ENCODE assay signal across 8 cellular contexts in genomic region chr1:41862411-41863221, GRCh38.
DNase-seq lines count a peak whose midpoint lies in the region; ATAC-seq lines count a peak whose summit lies in the region.

No MANE protein-coding gene starts in this region.

- peak overlapping the region; percentile 97 for H3K27ac Mint-ChIP-seq in activated T-cell treated with anti-CD3 and anti-CD28 coated beads, Interleukin-2, amount 50 U/mL, for 24 hours

- H3K36me3 Mint-ChIP-seq in activated T-cell treated with anti-CD3 and anti-CD28 coated beads, Interleukin-2, amount 50 U/mL, for 24 hours (ENCODE audit: low read depth): no peaks in the 10 kb centered on the region

- peak overlapping the region; percentile 47 for H3K4me3 Mint-ChIP-seq in activated T-cell treated with anti-CD3 and anti-CD28 coated beads, Interleukin-2, amount 50 U/mL, for 24 hours

- ATAC-seq in HG02970 (IDR thresholded peaks at IDR 0.05; ENCODE audit: low FRiP score, unreplicated experiment): no peak

- H3K27me3 Mint-ChIP-seq in activated T-cell treated with anti-CD3 and anti-CD28 coated beads, Interleukin-2, amount 50 U/mL, for 24 hours: no peaks in the 10 kb centered on the region

- no peaks in the 10 kb centered on the region for H3K9me3 Mint-ChIP-seq in activated T-cell treated with anti-CD3 and anti-CD28 coated beads, Interleukin-2, amount 50 U/mL, for 24 hours

- DNase-seq in stimulated activated naive CD4-positive, alpha-beta T cell treated with Interleukin-2 at 50 U/mL for 16 hours (lab: John Stamatoyannopoulos, UW): peak; percentile 62
- DNase-seq in stimulated activated naive CD4-positive, alpha-beta T cell (lab: John Stamatoyannopoulos, UW): no peak
- DNase-seq in activated T-cell treated with anti-CD3 and anti-CD28 coated beads, Interleukin-2, amount 50 U/mL, for 24 hours: peak; percentile 64
- peak; percentile 95 for DNase-seq in kidney tubule cell (ENCODE audit: low spot score)
- DNase-seq in SHP77 treated with DMSO at 0.1 percent for 48 hours (lab: John Stamatoyannopoulos, UW): no peak
- DNase-seq in DMS153 treated with DMSO at 0.1 percent for 48 hours (lab: John Stamatoyannopoulos, UW; ENCODE audit: unreplicated experiment): no peak
- no peak for DNase-seq in RPMI8226

- peaks cover 53% of the 10 kb centered on the region for H3K4me1 Mint-ChIP-seq in activated T-cell treated with anti-CD3 and anti-CD28 coated beads, Interleukin-2, amount 50 U/mL, for 24 hours (ENCODE audit: low read depth)

Comparison
In these comparisons a context has a peak if more than half of its experiments do, and no peak if none do; other contexts are left out.
1. DNase-seq: peak in stimulated activated naive CD4-positive, alpha-beta T cell treated with Interleukin-2 at 50 U/mL for 16 hours (single experiment), activated T-cell treated with anti-CD3 and anti-CD28 coated beads, Interleukin-2, amount 50 U/mL, for 24 hours (single experiment) and kidney tubule cell (single experiment); none in stimulated activated naive CD4-positive, alpha-beta T cell (0 of 6), SHP77 treated with DMSO at 0.1 percent for 48 hours (single experiment), DMS153 treated with DMSO at 0.1 percent for 48 hours (single experiment) and RPMI8226 (single experiment).